17 cellular contexts compared by ENCODE assay signal in the genomic region with DNA sequence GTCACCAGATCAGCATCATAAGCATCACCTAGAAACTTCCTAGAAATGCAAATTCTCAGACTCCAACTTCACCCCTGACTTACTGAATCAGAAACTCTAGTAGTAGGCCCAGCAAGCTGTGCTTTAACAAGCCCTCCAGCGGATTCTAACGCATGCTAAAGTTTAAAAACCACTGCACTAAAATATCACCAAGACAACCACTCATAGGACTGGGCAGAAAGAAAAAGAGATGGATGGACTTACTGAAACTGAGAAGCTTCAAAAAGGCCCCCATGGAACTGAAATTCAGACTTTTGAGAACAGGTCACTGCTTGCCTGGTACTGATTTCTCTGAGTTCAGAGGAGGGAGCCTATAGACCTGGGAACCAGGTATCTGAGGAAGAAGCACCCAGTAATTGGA. TPM values are rescaled to one million over a fixed set of nuclear protein-coding genes. Genes with fewer than 3 reads are reported as not detected.
A peak's percentile ranks its signal among the peaks of the same experiment; 100 is the strongest.
DNase-seq lines count a peak whose midpoint lies in the region; ATAC-seq and TF ChIP-seq lines count a peak whose summit lies in the region.
"Had no signal": no experiment of that assay in that cellular context is flagged by ENCODE, and none has a peak within 500 bp of the region (broad histone marks: within the 10 kb centered on the region; RNA-seq: fewer than 3 reads in every experiment).

No MANE protein-coding gene starts in this region.

- no peak overlapping the region for H2AFZ ChIP-seq in hepatocyte
- H2AFZ ChIP-seq: parathyroid adenoma had no signal

- H3K9me3 ChIP-seq in hepatocyte (ENCODE audit: low read depth): no peaks in the 10 kb centered on the region
- no peaks in the 10 kb centered on the region for H3K9me3 ChIP-seq in CD4-positive, alpha-beta T cell (ENCODE audit: control insufficient read depth, low read length)

- TF ChIP-seq CTCF in progenitor cell of endocrine pancreas (IDR thresholded peaks at IDR 0.05; ENCODE audit: unreplicated experiment) (no peak), hepatocyte (IDR thresholded peaks at IDR 0.05; ENCODE audit: poor library complexity) (no peak)
- TF ChIP-seq CTCF in CD4-positive, alpha-beta T cell (IDR thresholded peaks at IDR 0.05): no peak

- no peak overlapping the region for H3K4me3 Mint-ChIP-seq in progenitor cell of endocrine pancreas (ENCODE audit: low read depth)
- no peak overlapping the region for H3K4me3 Mint-ChIP-seq in CD4-positive, alpha-beta T cell
- H3K4me3 Mint-ChIP-seq: CD14-positive monocyte; H9; naive thymus-derived CD4-positive, alpha-beta T cell had no signal

- intact Hi-C loops in Right ventricle myocardium inferior (cut with DNase I): loop anchor here (5.0 kb wide), 1 partner anchor 38 kb away; a partner anchor contains a TSS
- intact Hi-C loops in CD4-positive, alpha-beta T cell (cut with DNase I, micrococcal nuclease): no loop called here

- no peaks in the 10 kb centered on the region for H3K27me3 ChIP-seq in hepatocyte
- H3K27me3 ChIP-seq in CD4-positive, alpha-beta T cell (ENCODE audit: control insufficient read depth, insufficient read depth, low read length): no peaks in the 10 kb centered on the region

- peaks cover 5% of the 10 kb centered on the region for H3K4me1 Mint-ChIP-seq in progenitor cell of endocrine pancreas (ENCODE audit: low read depth)
- H3K4me1 Mint-ChIP-seq in CD4-positive, alpha-beta T cell (ENCODE audit: low read depth): peaks cover 41% of the 10 kb centered on the region

- H3K4me2 ChIP-seq in hepatocyte: no peak overlapping the region

- no peaks in the 10 kb centered on the region for H3K36me3 ChIP-seq in hepatocyte (replicated peaks; ENCODE audit: insufficient read depth, low read depth)

- H3K9me3 Mint-ChIP-seq in progenitor cell of endocrine pancreas (ENCODE audit: low read depth): no peaks in the 10 kb centered on the region
- H3K9me3 Mint-ChIP-seq in CD4-positive, alpha-beta T cell: no peaks in the 10 kb centered on the region
- H3K9me3 Mint-ChIP-seq: CD14-positive monocyte; H9; naive thymus-derived CD4-positive, alpha-beta T cell had no signal

- no peak overlapping the region for H3K4me3 ChIP-seq in hepatocyte

- no peaks in the 10 kb centered on the region for H3K9me2 ChIP-seq in hepatocyte (replicated peaks; ENCODE audit: insufficient read depth)

- POLR2A ChIA-PET in CD4-positive, alpha-beta T cell (lab: Charles Lee): no interaction called here

- DNase-seq in progenitor cell of endocrine pancreas (ENCODE audit: low spot score, unreplicated experiment): no peak
- no peak for DNase-seq in Right ventricle myocardium inferior (ENCODE audit: missing footprints)
- no peak for DNase-seq in hepatocyte (ENCODE audit: low spot score)
- no peak for DNase-seq in CD4-positive, alpha-beta T cell
- DNase-seq: foreskin fibroblast; H9; kidney; naive thymus-derived CD4-positive, alpha-beta T cell; NCI-H526 treated with DMSO at 0.1 percent for 48 hours; SHP77 treated with DMSO at 0.1 percent for 48 hours; T-helper 2 cell had no signal

- no peaks in the 10 kb centered on the region for H3K79me2 ChIP-seq in hepatocyte
- H3K79me2 ChIP-seq: parathyroid adenoma had no signal

- no peak overlapping the region for H3K27ac Mint-ChIP-seq in progenitor cell of endocrine pancreas
- H3K27ac Mint-ChIP-seq in CD4-positive, alpha-beta T cell: no peak overlapping the region
- H3K27ac Mint-ChIP-seq: H9 had no signal

- no peaks in the 10 kb centered on the region for H3K4me1 ChIP-seq in hepatocyte (ENCODE audit: insufficient read depth)
- H3K4me1 ChIP-seq: parathyroid adenoma had no signal

- no peaks in the 10 kb centered on the region for H3K36me3 Mint-ChIP-seq in progenitor cell of endocrine pancreas (ENCODE audit: insufficient read depth)
- peaks cover 15% of the 10 kb centered on the region for H3K36me3 Mint-ChIP-seq in CD4-positive, alpha-beta T cell (ENCODE audit: low read depth)

- ATAC-seq in GM18511 (IDR thresholded peaks at IDR 0.05; ENCODE audit: unreplicated experiment) (peak; percentile 54), GM21390 (IDR thresholded peaks at IDR 0.05; ENCODE audit: unreplicated experiment) (peak; percentile 70), HG02870 (IDR thresholded peaks at IDR 0.05; ENCODE audit: unreplicated experiment) (peak; percentile 73), HG03442 (IDR thresholded peaks at IDR 0.05; ENCODE audit: unreplicated experiment) (peak; percentile 60), Right ventricle myocardium inferior (no peak)
- no peak for ATAC-seq in CD4-positive, alpha-beta T cell (ENCODE audit: poor library complexity)

- H3K27ac ChIP-seq in hepatocyte: no peak overlapping the region
- H3K27ac ChIP-seq in CD4-positive, alpha-beta T cell (ENCODE audit: low read depth, low read length): no peak overlapping the region
- H3K27ac ChIP-seq: parathyroid adenoma had no signal

- 94% methylated on average over 2 of the region's 2 CpGs for WGBS in hepatocyte (ENCODE audit: low lambda C conversion rate, missing lambda C conversion rate)

- H3K27me3 Mint-ChIP-seq in progenitor cell of endocrine pancreas: no peaks in the 10 kb centered on the region
- H3K27me3 Mint-ChIP-seq in CD4-positive, alpha-beta T cell: no peaks in the 10 kb centered on the region
- H3K27me3 Mint-ChIP-seq: naive thymus-derived CD4-positive, alpha-beta T cell had no signal

- CTCF ChIA-PET in CD4-positive, alpha-beta T cell (lab: Charles Lee): no interaction called here

- no peaks in the 10 kb centered on the region for H4K20me1 ChIP-seq in hepatocyte (ENCODE audit: insufficient read depth, poor library complexity, severe bottlenecking)

RNA-seq across cellular contexts. Expression of a gene that starts 40.1 kb away (rescaled TPM):
- 0.22 and 0.29 TPM in 2 replicates for total RNA-seq in progenitor cell of endocrine pancreas
- 8.8 TPM for total RNA-seq in Right ventricle myocardium inferior
- 2.0 and 3.2 TPM in 2 replicates for total RNA-seq in hepatocyte
- polyA plus RNA-seq in hepatocyte: 2.3 and 2.9 TPM in 2 replicates
- total RNA-seq in CD4-positive, alpha-beta T cell: 1 to 10 TPM in 1 of 2 experiments, under 1 TPM in 1; 0.74 to 1.1 TPM

RNA-seq across cellular contexts. Expression of a gene that starts 46.3 kb away (rescaled TPM):
- 17.0 and 18.6 TPM in 2 replicates for total RNA-seq in progenitor cell of endocrine pancreas
- 9.4 TPM for total RNA-seq in Right ventricle myocardium inferior
- total RNA-seq in hepatocyte: 36.8 and 48.1 TPM in 2 replicates
- polyA plus RNA-seq in hepatocyte: 19.4 and 22.6 TPM in 2 replicates
- 1 to 10 TPM; 3.7 to 4.8 TPM for total RNA-seq in CD4-positive, alpha-beta T cell

Comparison
In these comparisons a context has a peak if more than half of its experiments do, and no peak if none do; other contexts are left out.
1. ATAC-seq: peak in GM18511 (single experiment), GM21390 (single experiment), HG02870 (single experiment) and HG03442 (single experiment); none in Right ventricle myocardium inferior (single experiment) and CD4-positive, alpha-beta T cell (single experiment).